ENCODE assay signal across 1 cellular context in genomic region chr13:100088648-100089601, GRCh38.
TF ChIP-seq lines count a peak whose summit lies in the region.

A gene with protein sequence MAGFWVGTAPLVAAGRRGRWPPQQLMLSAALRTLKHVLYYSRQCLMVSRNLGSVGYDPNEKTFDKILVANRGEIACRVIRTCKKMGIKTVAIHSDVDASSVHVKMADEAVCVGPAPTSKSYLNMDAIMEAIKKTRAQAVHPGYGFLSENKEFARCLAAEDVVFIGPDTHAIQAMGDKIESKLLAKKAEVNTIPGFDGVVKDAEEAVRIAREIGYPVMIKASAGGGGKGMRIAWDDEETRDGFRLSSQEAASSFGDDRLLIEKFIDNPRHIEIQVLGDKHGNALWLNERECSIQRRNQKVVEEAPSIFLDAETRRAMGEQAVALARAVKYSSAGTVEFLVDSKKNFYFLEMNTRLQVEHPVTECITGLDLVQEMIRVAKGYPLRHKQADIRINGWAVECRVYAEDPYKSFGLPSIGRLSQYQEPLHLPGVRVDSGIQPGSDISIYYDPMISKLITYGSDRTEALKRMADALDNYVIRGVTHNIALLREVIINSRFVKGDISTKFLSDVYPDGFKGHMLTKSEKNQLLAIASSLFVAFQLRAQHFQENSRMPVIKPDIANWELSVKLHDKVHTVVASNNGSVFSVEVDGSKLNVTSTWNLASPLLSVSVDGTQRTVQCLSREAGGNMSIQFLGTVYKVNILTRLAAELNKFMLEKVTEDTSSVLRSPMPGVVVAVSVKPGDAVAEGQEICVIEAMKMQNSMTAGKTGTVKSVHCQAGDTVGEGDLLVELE (plus strand): TSS chr13:100089093. CDS start chr13:100089121, 28 bp downstream.

TF ChIP-seq in HepG2, 621 proteins besides CTCF, POLR2A, EP300 and RAD21 (continued from another document and continues in another):
- 0 out of 2 replicates have a peak, but pooled peaks have one; percentile 60 for TF ChIP-seq ETV6 (CRISPR knock-in tag; conservative IDR thresholded peaks at IDR 0.05)
- TF ChIP-seq ZNF333 (CRISPR knock-in tag; IDR thresholded peaks at IDR 0.05; ENCODE audit: borderline replicate concordance) = peak; percentile 76; the same call in 1 of the 2 replicates
- TF ChIP-seq ZBTB7B (CRISPR knock-in tag; IDR thresholded peaks at IDR 0.05) = peak; percentile 92
- TF ChIP-seq, protein P1, sequence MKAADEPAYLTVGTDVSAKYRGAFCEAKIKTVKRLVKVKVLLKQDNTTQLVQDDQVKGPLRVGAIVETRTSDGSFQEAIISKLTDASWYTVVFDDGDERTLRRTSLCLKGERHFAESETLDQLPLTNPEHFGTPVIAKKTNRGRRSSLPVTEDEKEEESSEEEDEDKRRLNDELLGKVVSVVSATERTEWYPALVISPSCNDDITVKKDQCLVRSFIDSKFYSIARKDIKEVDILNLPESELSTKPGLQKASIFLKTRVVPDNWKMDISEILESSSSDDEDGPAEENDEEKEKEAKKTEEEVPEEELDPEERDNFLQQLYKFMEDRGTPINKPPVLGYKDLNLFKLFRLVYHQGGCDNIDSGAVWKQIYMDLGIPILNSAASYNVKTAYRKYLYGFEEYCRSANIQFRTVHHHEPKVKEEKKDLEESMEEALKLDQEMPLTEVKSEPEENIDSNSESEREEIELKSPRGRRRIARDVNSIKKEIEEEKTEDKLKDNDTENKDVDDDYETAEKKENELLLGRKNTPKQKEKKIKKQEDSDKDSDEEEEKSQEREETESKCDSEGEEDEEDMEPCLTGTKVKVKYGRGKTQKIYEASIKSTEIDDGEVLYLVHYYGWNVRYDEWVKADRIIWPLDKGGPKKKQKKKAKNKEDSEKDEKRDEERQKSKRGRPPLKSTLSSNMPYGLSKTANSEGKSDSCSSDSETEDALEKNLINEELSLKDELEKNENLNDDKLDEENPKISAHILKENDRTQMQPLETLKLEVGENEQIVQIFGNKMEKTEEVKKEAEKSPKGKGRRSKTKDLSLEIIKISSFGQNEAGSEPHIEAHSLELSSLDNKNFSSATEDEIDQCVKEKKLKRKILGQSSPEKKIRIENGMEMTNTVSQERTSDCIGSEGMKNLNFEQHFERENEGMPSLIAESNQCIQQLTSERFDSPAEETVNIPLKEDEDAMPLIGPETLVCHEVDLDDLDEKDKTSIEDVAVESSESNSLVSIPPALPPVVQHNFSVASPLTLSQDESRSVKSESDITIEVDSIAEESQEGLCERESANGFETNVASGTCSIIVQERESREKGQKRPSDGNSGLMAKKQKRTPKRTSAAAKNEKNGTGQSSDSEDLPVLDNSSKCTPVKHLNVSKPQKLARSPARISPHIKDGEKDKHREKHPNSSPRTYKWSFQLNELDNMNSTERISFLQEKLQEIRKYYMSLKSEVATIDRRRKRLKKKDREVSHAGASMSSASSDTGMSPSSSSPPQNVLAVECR (CRISPR knock-in tag; IDR thresholded peaks at IDR 0.05; ENCODE audit: borderline replicate concordance) = peak; percentile 94
- TF ChIP-seq, protein P2, sequence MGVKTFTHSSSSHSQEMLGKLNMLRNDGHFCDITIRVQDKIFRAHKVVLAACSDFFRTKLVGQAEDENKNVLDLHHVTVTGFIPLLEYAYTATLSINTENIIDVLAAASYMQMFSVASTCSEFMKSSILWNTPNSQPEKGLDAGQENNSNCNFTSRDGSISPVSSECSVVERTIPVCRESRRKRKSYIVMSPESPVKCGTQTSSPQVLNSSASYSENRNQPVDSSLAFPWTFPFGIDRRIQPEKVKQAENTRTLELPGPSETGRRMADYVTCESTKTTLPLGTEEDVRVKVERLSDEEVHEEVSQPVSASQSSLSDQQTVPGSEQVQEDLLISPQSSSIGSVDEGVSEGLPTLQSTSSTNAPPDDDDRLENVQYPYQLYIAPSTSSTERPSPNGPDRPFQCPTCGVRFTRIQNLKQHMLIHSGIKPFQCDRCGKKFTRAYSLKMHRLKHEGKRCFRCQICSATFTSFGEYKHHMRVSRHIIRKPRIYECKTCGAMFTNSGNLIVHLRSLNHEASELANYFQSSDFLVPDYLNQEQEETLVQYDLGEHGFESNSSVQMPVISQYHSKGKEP (CRISPR knock-in tag; IDR thresholded peaks at IDR 0.05) = no peak
- peak; percentile 70 for TF ChIP-seq ZSCAN9 (CRISPR knock-in tag; IDR thresholded peaks at IDR 0.05; ENCODE audit: borderline replicate concordance)
- peak; percentile 90 for TF ChIP-seq ERF (CRISPR knock-in tag; IDR thresholded peaks at IDR 0.05)
- TF ChIP-seq, protein P3, sequence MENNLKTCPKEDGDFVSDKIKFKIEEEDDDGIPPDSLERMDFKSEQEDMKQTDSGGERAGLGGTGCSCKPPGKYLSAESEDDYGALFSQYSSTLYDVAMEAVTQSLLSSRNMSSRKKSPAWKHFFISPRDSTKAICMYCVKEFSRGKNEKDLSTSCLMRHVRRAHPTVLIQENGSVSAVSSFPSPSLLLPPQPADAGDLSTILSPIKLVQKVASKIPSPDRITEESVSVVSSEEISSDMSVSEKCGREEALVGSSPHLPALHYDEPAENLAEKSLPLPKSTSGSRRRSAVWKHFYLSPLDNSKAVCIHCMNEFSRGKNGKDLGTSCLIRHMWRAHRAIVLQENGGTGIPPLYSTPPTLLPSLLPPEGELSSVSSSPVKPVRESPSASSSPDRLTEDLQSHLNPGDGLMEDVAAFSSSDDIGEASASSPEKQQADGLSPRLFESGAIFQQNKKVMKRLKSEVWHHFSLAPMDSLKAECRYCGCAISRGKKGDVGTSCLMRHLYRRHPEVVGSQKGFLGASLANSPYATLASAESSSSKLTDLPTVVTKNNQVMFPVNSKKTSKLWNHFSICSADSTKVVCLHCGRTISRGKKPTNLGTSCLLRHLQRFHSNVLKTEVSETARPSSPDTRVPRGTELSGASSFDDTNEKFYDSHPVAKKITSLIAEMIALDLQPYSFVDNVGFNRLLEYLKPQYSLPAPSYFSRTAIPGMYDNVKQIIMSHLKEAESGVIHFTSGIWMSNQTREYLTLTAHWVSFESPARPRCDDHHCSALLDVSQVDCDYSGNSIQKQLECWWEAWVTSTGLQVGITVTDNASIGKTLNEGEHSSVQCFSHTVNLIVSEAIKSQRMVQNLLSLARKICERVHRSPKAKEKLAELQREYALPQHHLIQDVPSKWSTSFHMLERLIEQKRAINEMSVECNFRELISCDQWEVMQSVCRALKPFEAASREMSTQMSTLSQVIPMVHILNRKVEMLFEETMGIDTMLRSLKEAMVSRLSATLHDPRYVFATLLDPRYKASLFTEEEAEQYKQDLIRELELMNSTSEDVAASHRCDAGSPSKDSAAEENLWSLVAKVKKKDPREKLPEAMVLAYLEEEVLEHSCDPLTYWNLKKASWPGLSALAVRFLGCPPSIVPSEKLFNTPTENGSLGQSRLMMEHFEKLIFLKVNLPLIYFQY (CRISPR knock-in tag; IDR thresholded peaks at IDR 0.05; ENCODE audit: borderline replicate concordance) = peak; percentile 93; the same call in 1 of the 2 replicates
- TF ChIP-seq TP53 (CRISPR knock-in tag; conservative IDR thresholded peaks at IDR 0.05) = peak; percentile 17; the same call in 1 of the 2 replicates
- TF ChIP-seq, protein P4, sequence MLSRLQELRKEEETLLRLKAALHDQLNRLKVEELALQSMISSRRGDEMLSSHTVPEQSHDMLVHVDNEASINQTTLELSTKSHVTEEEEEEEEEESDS (CRISPR knock-in tag; IDR thresholded peaks at IDR 0.05; ENCODE audit: borderline replicate concordance) = 0 out of 2 replicates have a peak, but pooled peaks have one; percentile 37
- peak; percentile 79 for TF ChIP-seq HIVEP1 (CRISPR knock-in tag; IDR thresholded peaks at IDR 0.05)
- no peak for TF ChIP-seq NFIC (IDR thresholded peaks at IDR 0.05; ENCODE audit: low read length)
- TF ChIP-seq GABPA (IDR thresholded peaks at IDR 0.05; ENCODE audit: low read depth, low read length) = peak; percentile 71
- peak; percentile 88 for TF ChIP-seq GABPA (CRISPR knock-in tag; IDR thresholded peaks at IDR 0.05; ENCODE audit: low read depth)
- 0 out of 2 replicates have a peak, but pooled peaks have one; percentile 64 for TF ChIP-seq ZXDC (CRISPR knock-in tag; IDR thresholded peaks at IDR 0.05)
- peak; percentile 27; the same call in 1 of the 2 replicates for TF ChIP-seq ARID3A (IDR thresholded peaks at IDR 0.05; ENCODE audit: low read depth, low read length)
- 0 out of 2 replicates have a peak, but pooled peaks have one; percentile 50 for TF ChIP-seq ZNF549 (CRISPR knock-in tag; IDR thresholded peaks at IDR 0.05)
- peak; percentile 28; the same call in 1 of the 2 replicates for TF ChIP-seq ZNF383 (CRISPR knock-in tag; IDR thresholded peaks at IDR 0.05; ENCODE audit: borderline replicate concordance)
- no peak for TF ChIP-seq SYNCRIP (IDR thresholded peaks at IDR 0.05; ENCODE audit: insufficient read depth, low read depth, low read length)
- TF ChIP-seq NCOA5 (CRISPR knock-in tag; IDR thresholded peaks at IDR 0.05) = no peak
- no peak for TF ChIP-seq ZKSCAN1 (IDR thresholded peaks at IDR 0.05; ENCODE audit: low read length)
- TF ChIP-seq ZNF343 (CRISPR knock-in tag; IDR thresholded peaks at IDR 0.05) = peak; percentile 93
- TF ChIP-seq SOX5 (CRISPR knock-in tag; IDR thresholded peaks at IDR 0.05; ENCODE audit: borderline replicate concordance) = peak; percentile 66
- no peak; the same call in 1 of the 2 replicates for TF ChIP-seq ZMYM2 (CRISPR knock-in tag; IDR thresholded peaks at IDR 0.05)
- TF ChIP-seq ARID2 (CRISPR knock-in tag; IDR thresholded peaks at IDR 0.05; ENCODE audit: borderline replicate concordance) = peak; percentile 63; the same call in 1 of the 2 replicates
- no peak for TF ChIP-seq ZNF878 (CRISPR knock-in tag; IDR thresholded peaks at IDR 0.05)
- TF ChIP-seq ATF1 (CRISPR knock-in tag; IDR thresholded peaks at IDR 0.05) = no peak
- no peak; the same call in 1 of the 2 replicates for TF ChIP-seq HES4 (CRISPR knock-in tag; IDR thresholded peaks at IDR 0.05; ENCODE audit: borderline replicate concordance)
- peak; percentile 95 for TF ChIP-seq MAX (IDR thresholded peaks at IDR 0.05)
- peak; percentile 77 for TF ChIP-seq ZMYM3 (CRISPR knock-in tag; IDR thresholded peaks at IDR 0.05)
- no peak; the same call in 1 of the 2 replicates for TF ChIP-seq RFX5 (IDR thresholded peaks at IDR 0.05; ENCODE audit: low read depth, low read length)
- TF ChIP-seq REPIN1 (CRISPR knock-in tag; IDR thresholded peaks at IDR 0.05; ENCODE audit: borderline replicate concordance, low read depth) = peak; percentile 91
- no peak for TF ChIP-seq ZNF766 (CRISPR knock-in tag; IDR thresholded peaks at IDR 0.05; ENCODE audit: borderline replicate concordance)
